ENCODE assay signal across 10 cellular contexts in the genomic region with DNA sequence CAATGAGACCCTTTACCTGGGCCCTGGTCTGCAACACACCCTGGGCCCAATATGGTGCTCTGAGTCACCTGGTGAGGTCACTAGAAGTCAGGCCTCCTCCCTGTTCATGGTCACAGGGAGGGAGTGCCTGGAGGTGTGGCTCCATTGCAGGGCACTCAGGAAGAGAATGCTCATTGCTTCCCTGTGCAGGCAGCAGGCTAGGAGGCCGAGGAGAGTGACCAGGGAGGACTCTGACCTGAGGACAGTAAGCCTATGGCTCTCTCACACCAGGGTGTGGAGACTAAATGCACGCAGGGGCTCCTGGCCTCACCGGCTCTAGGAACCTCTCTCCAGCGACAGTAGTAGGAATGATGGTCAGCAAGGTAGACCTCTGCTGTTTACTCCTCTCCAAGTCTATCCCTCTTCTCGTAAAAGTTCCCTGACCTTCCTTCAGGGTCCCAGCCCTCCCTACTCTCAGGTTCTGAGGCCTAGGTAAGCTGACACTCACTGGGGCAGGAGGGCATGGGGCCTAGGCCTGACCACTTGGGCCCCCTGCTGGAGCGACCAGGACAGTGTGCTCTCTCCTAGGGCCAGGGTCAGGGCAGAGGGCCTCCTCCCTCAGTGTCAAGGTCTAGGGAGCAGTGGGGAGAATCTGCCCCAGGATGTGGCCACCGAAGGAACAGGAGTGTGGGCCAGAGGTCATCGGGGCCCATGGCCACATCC. TPM values are rescaled to one million over a fixed set of nuclear protein-coding genes. Genes with fewer than 3 reads are reported as not detected.
DNase-seq lines count a peak whose midpoint lies in the region; ATAC-seq and TF ChIP-seq lines count a peak whose summit lies in the region.
"Had no signal": no experiment of that assay in that cellular context is flagged by ENCODE, and none has a peak within 500 bp of the region (broad histone marks: within the 10 kb centered on the region; RNA-seq: fewer than 3 reads in every experiment).

No MANE protein-coding gene starts in this region.

- H3K4me1 ChIP-seq in left ventricle myocardium inferior (peaks cover 3% of the 10 kb centered on the region), sigmoid colon (no peaks in the 10 kb centered on the region)

- 52 to 76% methylated on average over 8 of the region's 8 CpGs for WGBS in sigmoid colon, 2 donors

- intact Hi-C loops in left ventricle myocardium inferior (cut with micrococcal nuclease) (no loop called here), sigmoid colon (cut with DNase I) (no loop called here)

- no peak for DNase-seq in GM13976 (ENCODE audit: low spot score)
- DNase-seq in SW480 (ENCODE audit: low spot score), result peak; percentile 46
- DNase-seq in left ventricle myocardium inferior, result no peak
- DNase-seq in sigmoid colon, result peak; percentile 34
- DNase-seq in DMS79 treated with DMSO at 0.1 percent for 48 hours (lab: John Stamatoyannopoulos, UW), result no peak
- no peak for DNase-seq in Ammon's horn (ENCODE audit: low spot score)
- DNase-seq: activated CD4-positive, alpha-beta T cell treated with anti-CD3 and anti-CD28 coated beads for 4 hours; amygdala had no signal

- in situ Hi-C loops in GM13976 (cut with MboI; ENCODE audit: low sequenced_read_pairs, unreplicated experiment), result no loop called here

- no peak for TF ChIP-seq EP300 in sigmoid colon (IDR thresholded peaks at IDR 0.05)

- TF ChIP-seq POLR2A in sigmoid colon (IDR thresholded peaks at IDR 0.05), result no peak

- TF ChIP-seq CTCF in GM13976 (IDR thresholded peaks at IDR 0.05; ENCODE audit: borderline replicate concordance, control extremely low read depth, extremely low read depth, insufficient read depth, missing control alignments) (peak; percentile 9), left ventricle myocardium inferior (IDR thresholded peaks at IDR 0.05; ENCODE audit: borderline replicate concordance) (peak; percentile 55), sigmoid colon (IDR thresholded peaks at IDR 0.05) (peak in 1 of 4 experiments; percentile 13)

- H3K36me3 ChIP-seq in left ventricle myocardium inferior (no peaks in the 10 kb centered on the region), sigmoid colon (no peaks in the 10 kb centered on the region)

- H3K27ac ChIP-seq in left ventricle myocardium inferior (replicated peaks) (peak overlapping the region; percentile 12), sigmoid colon (peak overlapping the region in 1 of 4 donors; percentile 12)

- H3K27me3 ChIP-seq in left ventricle myocardium inferior (ENCODE audit: low read depth) (no peaks in the 10 kb centered on the region), sigmoid colon (no peaks in the 10 kb centered on the region)

- H3K9me3 ChIP-seq in left ventricle myocardium inferior (replicated peaks) (peaks cover 12% of the 10 kb centered on the region), sigmoid colon (peaks cover 0 to 2% (median 0%) of the 10 kb centered on the region in 4 donors)

- ATAC-seq in GM21825 (IDR thresholded peaks at IDR 0.05; ENCODE audit: unreplicated experiment) (no peak), HG03442 (IDR thresholded peaks at IDR 0.05; ENCODE audit: unreplicated experiment) (no peak)

- H3K4me3 ChIP-seq in left ventricle myocardium inferior (no peak overlapping the region), sigmoid colon (no peak overlapping the region)

RNA-seq across cellular contexts. Expression of a gene that starts 9.6 kb away (rescaled TPM):
- total RNA-seq in left ventricle myocardium inferior, result 18.0 TPM
- 1 to 10 TPM; 3.3 to 10.0 (median 6.8) TPM for total RNA-seq in sigmoid colon
- polyA plus RNA-seq in sigmoid colon, result 10 to 100 TPM in 1 of 3 donors, 1 to 10 TPM in 2; 1.8 to 22.1 (median 3.2) TPM

Comparison
In these comparisons a context has a peak if more than half of its experiments do, and no peak if none do; other contexts are left out.
1. DNase-seq: peak in SW480 (single experiment) and sigmoid colon (single experiment); none in GM13976 (single experiment), left ventricle myocardium inferior (single experiment), DMS79 treated with DMSO at 0.1 percent for 48 hours (single experiment) and Ammon's horn (single experiment).